Comparison of ENCODE assay signal across 8 cellular contexts in genomic region chr13:28659611-28659970, GRCh38. TPM values are rescaled to one million over a fixed set of nuclear protein-coding genes. Genes with fewer than 3 reads are reported as not detected.
DNase-seq lines count a peak whose midpoint lies in the region; ATAC-seq, FAIRE-seq and TF ChIP-seq lines count a peak whose summit lies in the region.

No MANE protein-coding gene starts in this region.

- CTCF ChIA-PET in K562 (lab: Yijun Ruan, JAX; ENCODE audit: low intra/inter-chr PET ratio), result no interaction called here

- H3K27ac ChIP-seq in K562 (ENCODE audit: extremely low read depth, low read depth, low read length) (peak overlapping the region; percentile 81), right lobe of liver (peak overlapping the region; percentile 78 to 97 (median 81)), upper lobe of right lung (peak overlapping the region; percentile 91)

- no peaks in the 10 kb centered on the region for H3K27me3 ChIP-seq in K562 (ENCODE audit: control insufficient read depth in 2 of 2, insufficient read depth in 2 of 2, low read length in 2 of 2)
- H3K27me3 ChIP-seq in right lobe of liver, result no peaks in the 10 kb centered on the region
- no peaks in the 10 kb centered on the region for H3K27me3 ChIP-seq in upper lobe of right lung

- no peaks in the 10 kb centered on the region for H3K9me1 ChIP-seq in K562 (ENCODE audit: control insufficient read depth, insufficient read depth, low read length)

- H3K36me3 ChIP-seq in K562 (ENCODE audit: control insufficient read depth, insufficient read depth, low read length), result peaks cover 46% of the 10 kb centered on the region
- peaks cover 0 to 26% (median 11%) of the 10 kb centered on the region in 4 donors for H3K36me3 ChIP-seq in right lobe of liver
- H3K36me3 ChIP-seq in upper lobe of right lung, result peaks cover 24% of the 10 kb centered on the region

- no TSS peak for BruUV-seq in K562 (replicated peaks; lab: Mats Ljungman, UMichigan)

- POLR2A ChIA-PET in K562 (lab: Yijun Ruan, JAX), result interaction anchor here (1.1 to 1.2 kb wide), 2 partner anchors 92 to 128 kb away, joined by 3 to 4 read pairs; no protein-coding TSS in a partner anchor

- intact Hi-C loops in K562 (cut with micrococcal nuclease) (no loop called here), right lobe of liver (cut with DNase I) (no loop called here), upper lobe of right lung (cut with DNase I) (no loop called here)

- H3K9ac ChIP-seq in K562 (ENCODE audit: insufficient read depth in 1 of 2, low read depth in 2 of 2, low read length in 2 of 2), result peak overlapping the region; percentile 92 to 93

- 0% methylated on average over 2 of the region's 4 CpGs for WGBS in K562 (ENCODE audit: insufficient coverage, low coverage, missing lambda C conversion rate)
- WGBS in right lobe of liver (ENCODE audit: insufficient coverage, low coverage, low lambda C conversion rate, missing lambda C conversion rate), result 2% methylated on average over 4 of the region's 4 CpGs

- DNase-seq in EL (peak; percentile 60), LoVo (ENCODE audit: low spot score) (peak; percentile 6), K562 (ENCODE audit: extremely low read depth in 1 of 4, low spot score in 3 of 4) (peak in 2 of 4 experiments; percentile 6 to 7), right lobe of liver (no peak), upper lobe of right lung (no peak), iPS-NIHi11 (ENCODE audit: low spot score) (no peak), NCI-H1092 (lab: John Stamatoyannopoulos, UW) (no peak)

- H3K9me3 ChIP-seq in K562 (replicated peaks; ENCODE audit: control insufficient read depth, insufficient read depth, low read depth, low read length) (no peaks in the 10 kb centered on the region), right lobe of liver (no peaks in the 10 kb centered on the region), upper lobe of right lung (no peaks in the 10 kb centered on the region)

- H3K4me3 ChIP-seq in K562, result peak overlapping the region; percentile 95
- peak overlapping the region; percentile 79 to 91 (median 86) for H3K4me3 ChIP-seq in right lobe of liver
- peak overlapping the region; percentile 83 for H3K4me3 ChIP-seq in upper lobe of right lung

- no peaks in the 10 kb centered on the region; the same call in 1 of the 2 replicates for H4K20me1 ChIP-seq in K562 (replicated peaks; ENCODE audit: control insufficient read depth, insufficient read depth, low read length)

- no peak for TF ChIP-seq RAD21 in K562 (CRISPR knock-in tag; conservative IDR thresholded peaks at IDR 0.05 in 1 of 2, IDR thresholded peaks at IDR 0.05 in 1 of 2)

- ATAC-seq in GM21576 (IDR thresholded peaks at IDR 0.05; ENCODE audit: unreplicated experiment), result peak; percentile 19
- peak; percentile 4; the same call in 2 of the 3 replicates for ATAC-seq in K562
- ATAC-seq in right lobe of liver, result peak; percentile 6 to 45 (median 12)
- ATAC-seq in upper lobe of right lung, result peak; percentile 14

- TF ChIP-seq POLR2A in K562 (conservative IDR thresholded peaks at IDR 0.05), result no peak
- TF ChIP-seq POLR2A in right lobe of liver (IDR thresholded peaks at IDR 0.05), result no peak

- peak overlapping the region; percentile 95 for H3K4me2 ChIP-seq in K562 (ENCODE audit: insufficient read depth, low read length)

- H3K79me2 ChIP-seq in K562 (ENCODE audit: control insufficient read depth, insufficient read depth, low read length), result peaks cover 73% of the 10 kb centered on the region

- TF ChIP-seq CTCF in K562 (IDR thresholded peaks at IDR 0.05 in 2 of 3, conservative IDR thresholded peaks at IDR 0.05 in 1 of 3; ENCODE audit: insufficient read depth in 2 of 3, low read depth in 1 of 3, low read length in 3 of 3) (no peak), right lobe of liver (IDR thresholded peaks at IDR 0.05) (no peak), upper lobe of right lung (IDR thresholded peaks at IDR 0.05) (no peak)

- peaks cover 4 to 14% of the 10 kb centered on the region in 2 experiments; a peak in 3 of 5 replicates for H3K4me1 ChIP-seq in K562 (replicated peaks in 1 of 2; ENCODE audit: control insufficient read depth in 2 of 2, insufficient read depth in 2 of 2, low read length in 2 of 2)
- H3K4me1 ChIP-seq in right lobe of liver, result peaks cover 0 to 25% (median 10%) of the 10 kb centered on the region in 4 donors
- peaks cover 26% of the 10 kb centered on the region for H3K4me1 ChIP-seq in upper lobe of right lung

- TF ChIP-seq EP300 in K562 (IDR thresholded peaks at IDR 0.05; ENCODE audit: low read length), result no peak

- in situ Hi-C loops in K562 (cut with MboI), result no loop called here

- peak; percentile 23 for FAIRE-seq in K562 (lab: Jason Lieb, UNC)

- H2AFZ ChIP-seq in K562 (ENCODE audit: low read depth, low read length), result peak overlapping the region; percentile 91; the same call in 1 of the 2 replicates

TF ChIP-seq in K562, 482 proteins besides CTCF, POLR2A, EP300 and RAD21:
- no peak for TF ChIP-seq HOMEZ (CRISPR knock-in tag; IDR thresholded peaks at IDR 0.05)
- TF ChIP-seq NFE2 (IDR thresholded peaks at IDR 0.05; ENCODE audit: low read depth), result 0 out of 2 replicates have a peak, but pooled peaks have one; percentile 8

RNA-seq across cellular contexts. Expression of gene POMP, which starts 0.7 kb away (rescaled TPM):
- 3.7 and 7.5 TPM in 2 replicates for total RNA-seq in K562 (2011; cell fraction: chromatin; rRNA removed; ENCODE audit: low replicate concordance)
- 5.0 and 5.7 TPM in 2 replicates for total RNA-seq in K562 (2011; cell fraction: nucleolus; rRNA removed)
- total RNA-seq in K562 (2011; cell fraction: nucleoplasm; rRNA removed), result 9.3 and 10.8 TPM in 2 replicates
- total RNA-seq in K562 (2014; rRNA removed), result 69.2 and 75.2 TPM in 2 replicates
- total RNA-seq in K562 (2014; rRNA removed; fragmentation: Illumina TruSeq; extraction: Trizol), result 143 and 170 TPM in 2 replicates
- 117 and 127 TPM in 2 replicates for total RNA-seq in K562 (2015; rRNA removed; fragmentation: Illumina TruSeq; extraction: Trizol)
- total RNA-seq in K562 (2021), result 116 and 120 TPM in 2 replicates
- 74.5 and 114 TPM in 2 replicates for polyA plus RNA-seq in K562 (2011; rRNA removed)
- polyA plus RNA-seq in K562 (2011; cell fraction: cytosol; rRNA removed), result 13.9 and 38.6 TPM in 2 replicates
- 11.1 and 18.2 TPM in 2 replicates for polyA plus RNA-seq in K562 (2011; cell fraction: nucleus; rRNA removed)
- polyA plus RNA-seq in K562 (2012), result 122 and 246 TPM in 2 replicates
- 117 and 126 TPM in 2 replicates for polyA plus RNA-seq in K562 (2014; fragmentation: Illumina TruSeq; extraction: Trizol)
- polyA plus RNA-seq in K562 (2014; fragmentation: Nextera tagmentation; extraction: Ambion mirVana), result 100 to 1,000 TPM; 506 to 647 TPM
- 118 and 126 TPM in 2 replicates for polyA plus RNA-seq in K562 (2014; rRNA removed)
- 118 and 135 TPM in 2 replicates for polyA minus RNA-seq in K562 (2011; rRNA and poly(A)+ RNA removed)
- polyA minus RNA-seq in K562 (2011; cell fraction: cytosol; rRNA and poly(A)+ RNA removed), result 27.0 and 34.8 TPM in 2 replicates
- polyA minus RNA-seq in K562 (2011; cell fraction: nucleus; rRNA and poly(A)+ RNA removed), result 5.5 and 15.0 TPM in 2 replicates
- 10 to 100 TPM; 31.8 to 60.6 (median 50.2) TPM for total RNA-seq in right lobe of liver
- 56.5 TPM for total RNA-seq in upper lobe of right lung

RNA-seq across cellular contexts. Expression of gene SLC46A3, which starts 59.2 kb away (rescaled TPM):
- total RNA-seq in K562 (2011; cell fraction: chromatin; rRNA removed; ENCODE audit: low replicate concordance), result 0.97 and 2.0 TPM in 2 replicates
- total RNA-seq in K562 (2011; cell fraction: nucleolus; rRNA removed), result 0.50 and 1.2 TPM in 2 replicates
- 1.5 and 2.1 TPM in 2 replicates for total RNA-seq in K562 (2011; cell fraction: nucleoplasm; rRNA removed)
- total RNA-seq in K562 (2014; rRNA removed), result 0.54 and 0.61 TPM in 2 replicates
- 0.51 and 0.54 TPM in 2 replicates for total RNA-seq in K562 (2014; rRNA removed; fragmentation: Illumina TruSeq; extraction: Trizol)
- total RNA-seq in K562 (2015; rRNA removed; fragmentation: Illumina TruSeq; extraction: Trizol), result 0.38 and 0.43 TPM in 2 replicates
- total RNA-seq in K562 (2021), result 0.54 and 0.66 TPM in 2 replicates
- polyA plus RNA-seq in K562 (2011; rRNA removed), result 1.2 and 2.6 TPM in 2 replicates
- polyA plus RNA-seq in K562 (2011; cell fraction: cytosol; rRNA removed), result 0.54 and 1.6 TPM in 2 replicates
- 1.5 and 4.8 TPM in 2 replicates for polyA plus RNA-seq in K562 (2011; cell fraction: nucleus; rRNA removed)
- 0.66 and 1.3 TPM in 2 replicates for polyA plus RNA-seq in K562 (2012)
- polyA plus RNA-seq in K562 (2014; fragmentation: Illumina TruSeq; extraction: Trizol), result 0.32 and 0.58 TPM in 2 replicates
- polyA plus RNA-seq in K562 (2014; fragmentation: Nextera tagmentation; extraction: Ambion mirVana), result under 1 TPM; 0.14 to 0.20 TPM
- polyA plus RNA-seq in K562 (2014; rRNA removed), result 0.37 and 0.73 TPM in 2 replicates
- 1.4 and 1.6 TPM in 2 replicates for polyA minus RNA-seq in K562 (2011; rRNA and poly(A)+ RNA removed)
- 0.86 TPM in 1 of 2 replicates, not detected in the other for polyA minus RNA-seq in K562 (2011; cell fraction: cytosol; rRNA and poly(A)+ RNA removed)
- polyA minus RNA-seq in K562 (2011; cell fraction: nucleus; rRNA and poly(A)+ RNA removed), result 0.54 and 2.3 TPM in 2 replicates
- total RNA-seq in right lobe of liver, result 10 to 100 TPM; 33.9 to 60.9 (median 43.0) TPM
- 20.2 TPM for total RNA-seq in upper lobe of right lung

Comparison
In these comparisons a context has a peak if more than half of its experiments do, and no peak if none do; other contexts are left out.
1. DNase-seq: peak in EL (single experiment) and LoVo (single experiment); none in right lobe of liver (0 of 3), upper lobe of right lung (single experiment), iPS-NIHi11 (single experiment) and NCI-H1092 (single experiment).
2. Peak in every context shown above with its lines, with median percentiles within 50 percentile points of each other: ATAC-seq, H3K27ac ChIP-seq and H3K4me3 ChIP-seq.